ENCODE assay signal across 14 cellular contexts in genomic region chrX:48083706-48084105, GRCh38. TPM values are rescaled to one million over a fixed set of nuclear protein-coding genes. Genes with fewer than 3 reads are reported as not detected.
"Had no signal": no experiment of that assay in that cellular context is flagged by ENCODE, and none has a peak within 500 bp of the region (broad histone marks: within the 10 kb centered on the region; RNA-seq: fewer than 3 reads in every experiment).

No MANE protein-coding gene starts in this region.

- DNase-seq: activated gamma-delta T cell, NCI-H2029, NCI-H345, NCI-H510A, SHP77 treated with DMSO at 0.1 percent for 48 hours had no signal

- H3K27me3 Mint-ChIP-seq: activated CD4-positive, alpha-beta memory T cell treated with anti-CD3 and anti-CD28 coated beads for 36 hours; activated naive CD8-positive, alpha-beta T cell; activated T-helper 17 cell treated with anti-CD3 and anti-CD28 coated beads, Interleukin-2, amount 50 U/mL, for 72 hours; T-helper 17 cell had no signal

- H3K4me1 Mint-ChIP-seq: activated T-helper 17 cell treated with anti-CD3 and anti-CD28 coated beads, Interleukin-2, amount 50 U/mL, for 72 hours had no signal

- H3K27ac Mint-ChIP-seq: activated CD4-positive, alpha-beta memory T cell treated with anti-CD3 and anti-CD28 coated beads for 36 hours; activated CD4-positive, alpha-beta T cell treated with anti-CD3 and anti-CD28 coated beads, Interleukin-2, amount 10 ng/mL, durations not matched to agents 7 days and 5 days; activated naive CD4-positive, alpha-beta T cell treated with anti-CD3 and anti-CD28 coated beads for 36 hours; activated naive CD8-positive, alpha-beta T cell; activated T-helper 17 cell treated with anti-CD3 and anti-CD28 coated beads, Interleukin-2, amount 50 U/mL, for 72 hours; T-helper 17 cell had no signal

- H3K27me3 ChIP-seq: brain microvascular endothelial cell had no signal

- H3K36me3 Mint-ChIP-seq: activated CD4-positive, alpha-beta memory T cell treated with anti-CD3 and anti-CD28 coated beads for 36 hours; activated naive CD8-positive, alpha-beta T cell had no signal

- H3K27ac ChIP-seq: brain microvascular endothelial cell had no signal

- H3K4me3 Mint-ChIP-seq: activated CD4-positive, alpha-beta memory T cell treated with anti-CD3 and anti-CD28 coated beads for 36 hours; activated CD4-positive, alpha-beta T cell treated with anti-CD3 and anti-CD28 coated beads, Interleukin-2, amount 10 ng/mL, durations not matched to agents 7 days and 5 days; activated naive CD4-positive, alpha-beta T cell treated with anti-CD3 and anti-CD28 coated beads for 36 hours; activated naive CD8-positive, alpha-beta T cell; activated T-helper 17 cell treated with anti-CD3 and anti-CD28 coated beads, Interleukin-2, amount 50 U/mL, for 72 hours; T-helper 17 cell had no signal

- H3K9me3 Mint-ChIP-seq: activated CD4-positive, alpha-beta memory T cell treated with anti-CD3 and anti-CD28 coated beads for 36 hours; activated CD4-positive, alpha-beta T cell treated with anti-CD3 and anti-CD28 coated beads, Interleukin-2, amount 10 ng/mL, durations not matched to agents 7 days and 5 days; activated naive CD4-positive, alpha-beta T cell treated with anti-CD3 and anti-CD28 coated beads for 36 hours; activated T-helper 17 cell treated with anti-CD3 and anti-CD28 coated beads, Interleukin-2, amount 50 U/mL, for 72 hours had no signal

- H3K36me3 ChIP-seq: brain microvascular endothelial cell had no signal

RNA-seq across cellular contexts. Expression of gene ZNF630, which starts 12.3 kb away (rescaled TPM):
- total RNA-seq: SK-MEL-5 had no signal

RNA-seq across cellular contexts. Expression of gene SPACA5B, which starts 46.7 kb away (rescaled TPM):
- total RNA-seq: activated CD4-positive, alpha-beta memory T cell treated with anti-CD3 and anti-CD28 coated beads for 36 hours; activated CD4-positive, alpha-beta T cell treated with anti-CD3 and anti-CD28 coated beads, Interleukin-2, amount 10 ng/mL, durations not matched to agents 7 days and 5 days; activated naive CD4-positive, alpha-beta T cell treated with anti-CD3 and anti-CD28 coated beads for 36 hours; activated T-helper 17 cell treated with anti-CD3 and anti-CD28 coated beads, Interleukin-2, amount 50 U/mL, for 72 hours; cardiac septum; SK-MEL-5; T-helper 17 cell had no signal
